ENCODE assay signal across 9 cellular contexts in genomic region chr15:70799667-70800450, GRCh38. TPM values are rescaled to one million over a fixed set of nuclear protein-coding genes. Genes with fewer than 3 reads are reported as not detected.
A peak's percentile ranks its signal among the peaks of the same experiment; 100 is the strongest.
DNase-seq lines count a peak whose midpoint lies in the region; ATAC-seq and TF ChIP-seq lines count a peak whose summit lies in the region.
"Had no signal": no experiment of that assay in that cellular context is flagged by ENCODE, and none has a peak within 500 bp of the region (broad histone marks: within the 10 kb centered on the region; RNA-seq: fewer than 3 reads in every experiment).

No MANE protein-coding gene starts in this region.

- no peak overlapping the region for H3K4me3 ChIP-seq in brain microvascular endothelial cell (ENCODE audit: low read depth, low read length)
- H3K4me3 ChIP-seq in stomach = no peak overlapping the region

- WGBS in stomach, 5 donors = 49 to 74% (median 59%) methylated on average over 9 of the region's 9 CpGs

- H3K4me1 ChIP-seq in stomach = peaks cover 5 to 24% (median 17%) of the 10 kb centered on the region in 4 donors

- ATAC-seq in HG03045 (IDR thresholded peaks at IDR 0.05; ENCODE audit: unreplicated experiment) (no peak), GM19351 (IDR thresholded peaks at IDR 0.05; ENCODE audit: unreplicated experiment) (no peak)

- H3K36me3 ChIP-seq in brain microvascular endothelial cell (replicated peaks) (no peaks in the 10 kb centered on the region), stomach (no peaks in the 10 kb centered on the region)

- intact Hi-C loops in stomach (cut with DNase I; ENCODE audit: low total_unique reads) = no loop called here

- in situ Hi-C loops in brain microvascular endothelial cell (cut with HindIII; ENCODE audit: low pct_ligation_motif_present, low sequenced_read_pairs) = no loop called here

- TF ChIP-seq EP300 in stomach (IDR thresholded peaks at IDR 0.05) = no peak

- no peak for TF ChIP-seq POLR2A in stomach (IDR thresholded peaks at IDR 0.05)

- H3K9me3 ChIP-seq in stomach = no peaks in the 10 kb centered on the region

- DNase-seq in H4 (ENCODE audit: low spot score) (peak; percentile 88), brain microvascular endothelial cell (peak; percentile 94), iris pigment epithelial cell (ENCODE audit: low read depth) (peak; percentile 99), stomach (peak; percentile 34), DMS 273 treated with DMSO at 0.1 percent for 48 hours (lab: John Stamatoyannopoulos, UW) (no peak), germinal center (ENCODE audit: low spot score) (no peak)
- DNase-seq: NCI-H2171 treated with DMSO at 0.1 percent for 48 hours had no signal

- peak overlapping the region; percentile 94 for H3K27ac ChIP-seq in brain microvascular endothelial cell
- peak overlapping the region; percentile 41 to 71 (median 68) for H3K27ac ChIP-seq in stomach

- TF ChIP-seq CTCF in brain microvascular endothelial cell (IDR thresholded peaks at IDR 0.05; ENCODE audit: low read depth, low read length, missing control alignments) (no peak), stomach (IDR thresholded peaks at IDR 0.05) (no peak)

- H3K27me3 ChIP-seq in brain microvascular endothelial cell (replicated peaks) (no peaks in the 10 kb centered on the region), stomach (no peaks in the 10 kb centered on the region)

RNA-seq across cellular contexts. Expression of gene UACA, which starts 36.5 kb away (rescaled TPM):
- total RNA-seq in H4 (2014; rRNA removed; shearing (Covaris generic)) = 6.4 and 9.0 TPM in 2 replicates
- 100 to 1,000 TPM in 1 of 5 donors, 10 to 100 TPM in 3, 1 to 10 TPM in 1; 4.9 to 135 (median 48.1) TPM for total RNA-seq in stomach
- polyA plus RNA-seq in stomach = 10 to 100 TPM; 24.7 to 34.3 (median 29.0) TPM

RNA-seq across cellular contexts. Expression of gene LARP6, which starts 54.1 kb away (rescaled TPM):
- total RNA-seq in H4 (2014; rRNA removed; shearing (Covaris generic)) = 45.5 and 52.9 TPM in 2 replicates
- total RNA-seq in stomach = 100 to 1,000 TPM in 1 of 5 donors, 10 to 100 TPM in 3, 1 to 10 TPM in 1; 9.8 to 127 (median 13.2) TPM
- 10 to 100 TPM; 12.7 to 34.6 (median 27.2) TPM for polyA plus RNA-seq in stomach

Comparison
In these comparisons a context has a peak if more than half of its experiments do, and no peak if none do; other contexts are left out.
1. DNase-seq: peak in H4 (single experiment), brain microvascular endothelial cell (single experiment), iris pigment epithelial cell (single experiment) and stomach (single experiment); none in DMS 273 treated with DMSO at 0.1 percent for 48 hours (single experiment) and germinal center (single experiment).